Comparison of ENCODE assay signal across 8 cellular contexts in the genomic region with DNA sequence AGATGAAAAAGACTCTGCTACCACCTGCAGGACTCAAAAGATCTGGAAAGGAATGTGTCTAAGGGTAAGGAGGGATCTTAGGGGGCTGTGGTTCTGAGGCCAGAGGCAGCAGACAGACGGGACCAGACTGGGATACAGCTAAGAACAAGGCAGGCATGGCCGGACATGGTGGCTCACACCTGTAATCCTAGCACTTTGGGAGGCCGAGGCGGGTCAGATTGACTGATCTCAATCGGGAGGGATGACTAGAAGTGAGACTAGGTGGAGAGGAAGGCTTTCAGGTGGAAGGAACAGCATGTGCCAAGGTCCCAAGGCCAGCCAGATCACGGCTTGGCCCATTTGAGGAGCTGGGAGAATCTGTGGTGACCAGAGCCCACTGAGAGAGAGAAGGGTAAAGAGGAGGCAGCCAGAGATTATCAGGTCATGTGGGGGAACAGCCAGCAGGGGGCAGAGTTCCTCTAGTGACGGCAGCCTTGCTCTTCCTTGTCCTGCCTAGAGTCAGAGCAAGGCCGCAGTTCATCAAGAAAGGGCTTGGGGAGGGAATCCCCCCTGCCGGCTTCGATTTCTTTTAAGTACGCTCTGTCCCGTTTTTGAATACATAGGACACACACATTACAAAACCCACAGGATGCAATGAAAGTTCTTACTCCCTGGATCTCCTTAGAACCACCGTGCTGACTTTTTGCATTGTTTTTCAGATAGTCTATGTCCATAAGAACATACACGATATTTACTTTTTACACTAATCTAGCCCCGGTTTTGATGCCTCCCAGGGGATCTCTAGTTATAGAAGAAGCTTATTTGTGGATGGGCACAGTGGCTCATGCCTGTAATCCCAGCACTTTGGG. TPM values are rescaled to one million over a fixed set of nuclear protein-coding genes. Genes with fewer than 3 reads are reported as not detected.
DNase-seq lines count a peak whose midpoint lies in the region; ATAC-seq and TF ChIP-seq lines count a peak whose summit lies in the region.

No MANE protein-coding gene starts in this region.

- H3K4me1 ChIP-seq in cardiac muscle cell (ENCODE audit: low read depth) (no peaks in the 10 kb centered on the region), aorta (ENCODE audit: control insufficient read depth in 1 of 2, insufficient read depth in 2 of 2, low read length in 2 of 2) (no peaks in the 10 kb centered on the region)

- TF ChIP-seq CTCF in cardiac muscle cell (IDR thresholded peaks at IDR 0.05; ENCODE audit: low read depth, low read length) = peak; percentile 75

- DNase-seq in NK-92 treated with Interleukin-12 subunit alpha and Interleukin-12 subunit beta, amount 100 ng/mL, for 24 hours (lab: John Stamatoyannopoulos, UW) = peak; percentile 29
- DNase-seq in NK-92 (lab: John Stamatoyannopoulos, UW; ENCODE audit: unreplicated experiment) (no peak), NAMALWA (ENCODE audit: low spot score) (peak; percentile 89), SKM-1 (lab: John Stamatoyannopoulos, UW; ENCODE audit: unreplicated experiment) (peak; percentile 81), cardiac muscle cell (ENCODE audit: low read depth in 1 of 2, low spot score in 1 of 2) (peak; percentile 83 to 87), pulmonary artery endothelial cell (ENCODE audit: low read depth, low spot score) (peak; percentile 36), aorta (peak; percentile 86 to 94)
- peak; percentile 75 to 90 for DNase-seq in activated naive CD4-positive, alpha-beta T cell treated with anti-CD3 and anti-CD28 coated beads, Interleukin-2, amount 50 U/mL, for 72 hours (ENCODE audit: low spot score in 2 of 2)

- H3K9me3 ChIP-seq in cardiac muscle cell (ENCODE audit: low read depth) (no peaks in the 10 kb centered on the region), aorta (ENCODE audit: control insufficient read depth, low read length) (no peaks in the 10 kb centered on the region)

- peak; percentile 46 to 52 for ATAC-seq in activated naive CD4-positive, alpha-beta T cell treated with anti-CD3 and anti-CD28 coated beads, Interleukin-2, amount 50 U/mL, for 72 hours
- peak; percentile 57 for ATAC-seq in aorta (ENCODE audit: low FRiP score)

- peaks cover 6 to 14% of the 10 kb centered on the region in 2 donors for H3K36me3 Mint-ChIP-seq in activated naive CD4-positive, alpha-beta T cell treated with anti-CD3 and anti-CD28 coated beads, Interleukin-2, amount 50 U/mL, for 72 hours

- intact Hi-C loops in aorta (cut with DNase I) = loop anchor here (5.0 kb wide), 3 partner anchors 368 to 973 kb away; a partner anchor contains a TSS

- H3K4me3 ChIP-seq in cardiac muscle cell = no peak overlapping the region
- H3K4me3 ChIP-seq in aorta (ENCODE audit: low read length in 2 of 2) = no peak overlapping the region

- H3K9me3 Mint-ChIP-seq in activated naive CD4-positive, alpha-beta T cell treated with anti-CD3 and anti-CD28 coated beads, Interleukin-2, amount 50 U/mL, for 72 hours = no peaks in the 10 kb centered on the region

- H3K36me3 ChIP-seq in cardiac muscle cell = no peaks in the 10 kb centered on the region
- no peaks in the 10 kb centered on the region for H3K36me3 ChIP-seq in aorta (ENCODE audit: control insufficient read depth in 1 of 2, insufficient read depth in 2 of 2, low read length in 1 of 2)

- H3K27me3 ChIP-seq in cardiac muscle cell (peaks cover 14% of the 10 kb centered on the region), aorta (ENCODE audit: control insufficient read depth in 1 of 2, insufficient read depth in 2 of 2, low read length in 1 of 2) (no peaks in the 10 kb centered on the region)

- H3K27ac Mint-ChIP-seq in activated naive CD4-positive, alpha-beta T cell treated with anti-CD3 and anti-CD28 coated beads, Interleukin-2, amount 50 U/mL, for 72 hours = no peak overlapping the region

- 59 to 63% methylated on average over 15 of the region's 15 CpGs for WGBS in aorta, 2 donors

- H3K27ac ChIP-seq in cardiac muscle cell (no peak overlapping the region), aorta (ENCODE audit: low read depth in 1 of 2, low read length in 2 of 2) (no peak overlapping the region)

RNA-seq across cellular contexts. Expression of a gene that starts 2.6 kb away (rescaled TPM):
- total RNA-seq in activated naive CD4-positive, alpha-beta T cell treated with anti-CD3 and anti-CD28 coated beads, Interleukin-2, amount 50 U/mL, for 72 hours = not detected
- total RNA-seq in cardiac muscle cell (4.7 and 10.7 TPM in 2 replicates), pulmonary artery endothelial cell (under 0.01 and 0.04 TPM in 2 replicates), aorta (10 to 100 TPM in 1 of 2 donors, 1 to 10 TPM in 1; 7.1 to 15.9 TPM)
- polyA plus RNA-seq in cardiac muscle cell (2.6 and 3.4 TPM in 2 replicates), aorta (under 1 TPM; 0.13 to 0.20 TPM)

RNA-seq across cellular contexts. Expression of a gene that starts 3.2 kb away (rescaled TPM):
- under 1 TPM; 0.58 to 0.84 TPM for total RNA-seq in activated naive CD4-positive, alpha-beta T cell treated with anti-CD3 and anti-CD28 coated beads, Interleukin-2, amount 50 U/mL, for 72 hours
- 12.8 and 19.8 TPM in 2 replicates for total RNA-seq in cardiac muscle cell
- polyA plus RNA-seq in cardiac muscle cell = 3.2 and 5.8 TPM in 2 replicates
- 0.20 and 0.39 TPM in 2 replicates for total RNA-seq in pulmonary artery endothelial cell
- total RNA-seq in aorta = 1 to 10 TPM in 1 of 2 donors, under 1 TPM in 1; 0.42 to 1.6 TPM
- under 1 TPM; 0.26 to 0.50 TPM for polyA plus RNA-seq in aorta
